ENCODE assay signal across 1 cellular context in the genomic region with DNA sequence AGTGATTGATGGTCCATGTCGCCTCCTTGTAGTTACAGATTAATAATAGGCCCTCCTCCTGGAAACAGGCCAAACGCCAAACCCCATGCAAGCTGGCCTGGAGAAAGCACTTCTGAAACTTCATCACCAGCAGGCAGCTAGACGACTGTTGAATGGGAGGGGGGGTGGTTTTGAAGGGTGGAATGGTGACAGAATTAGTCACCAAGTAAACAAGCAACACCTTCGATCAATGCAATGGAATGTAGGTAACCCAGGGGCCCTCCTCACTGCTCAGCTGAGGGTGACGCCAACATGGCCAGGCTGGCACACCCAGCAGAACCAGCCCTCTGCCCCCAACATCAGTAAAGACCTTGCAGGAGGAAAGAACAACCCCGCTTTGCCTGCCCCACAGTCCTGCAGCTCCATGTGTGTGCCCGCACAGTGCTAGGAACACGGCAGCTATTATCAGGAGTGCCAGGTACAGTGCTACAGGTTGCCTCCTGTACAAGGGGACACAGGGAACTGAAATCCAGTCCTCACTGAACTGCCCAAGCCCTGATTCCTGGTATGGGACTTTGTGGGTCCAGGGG.
TF ChIP-seq lines count a peak whose summit lies in the region.

No MANE protein-coding gene starts in this region.

TF ChIP-seq in HepG2, 621 proteins besides CTCF, POLR2A, EP300 and RAD21 (continued from another document and continues in another):
- TF ChIP-seq, protein P1, sequence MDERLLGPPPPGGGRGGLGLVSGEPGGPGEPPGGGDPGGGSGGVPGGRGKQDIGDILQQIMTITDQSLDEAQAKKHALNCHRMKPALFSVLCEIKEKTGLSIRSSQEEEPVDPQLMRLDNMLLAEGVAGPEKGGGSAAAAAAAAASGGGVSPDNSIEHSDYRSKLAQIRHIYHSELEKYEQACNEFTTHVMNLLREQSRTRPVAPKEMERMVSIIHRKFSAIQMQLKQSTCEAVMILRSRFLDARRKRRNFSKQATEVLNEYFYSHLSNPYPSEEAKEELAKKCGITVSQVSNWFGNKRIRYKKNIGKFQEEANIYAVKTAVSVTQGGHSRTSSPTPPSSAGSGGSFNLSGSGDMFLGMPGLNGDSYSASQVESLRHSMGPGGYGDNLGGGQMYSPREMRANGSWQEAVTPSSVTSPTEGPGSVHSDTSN (CRISPR knock-in tag; IDR thresholded peaks at IDR 0.05): peak; percentile 82
- peak; percentile 69 for TF ChIP-seq MIER2 (CRISPR knock-in tag; IDR thresholded peaks at IDR 0.05)
- TF ChIP-seq, protein P2, sequence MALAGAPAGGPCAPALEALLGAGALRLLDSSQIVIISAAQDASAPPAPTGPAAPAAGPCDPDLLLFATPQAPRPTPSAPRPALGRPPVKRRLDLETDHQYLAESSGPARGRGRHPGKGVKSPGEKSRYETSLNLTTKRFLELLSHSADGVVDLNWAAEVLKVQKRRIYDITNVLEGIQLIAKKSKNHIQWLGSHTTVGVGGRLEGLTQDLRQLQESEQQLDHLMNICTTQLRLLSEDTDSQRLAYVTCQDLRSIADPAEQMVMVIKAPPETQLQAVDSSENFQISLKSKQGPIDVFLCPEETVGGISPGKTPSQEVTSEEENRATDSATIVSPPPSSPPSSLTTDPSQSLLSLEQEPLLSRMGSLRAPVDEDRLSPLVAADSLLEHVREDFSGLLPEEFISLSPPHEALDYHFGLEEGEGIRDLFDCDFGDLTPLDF (CRISPR knock-in tag; IDR thresholded peaks at IDR 0.05): no peak
- no peak for TF ChIP-seq ZNF432 (CRISPR knock-in tag; IDR thresholded peaks at IDR 0.05; ENCODE audit: borderline replicate concordance)
- 0 out of 2 replicates have a peak, but pooled peaks have one; percentile 53 for TF ChIP-seq NAIF1 (CRISPR knock-in tag; IDR thresholded peaks at IDR 0.05; ENCODE audit: borderline replicate concordance)
- no peak for TF ChIP-seq ZFP36 (IDR thresholded peaks at IDR 0.05; ENCODE audit: borderline replicate concordance, low read depth, low read length, partially characterized antibody)
- TF ChIP-seq NR2C2 (CRISPR knock-in tag; IDR thresholded peaks at IDR 0.05; ENCODE audit: borderline replicate concordance): peak; percentile 65; the same call in 1 of the 2 replicates
- TF ChIP-seq NFATC3 (CRISPR knock-in tag; IDR thresholded peaks at IDR 0.05): no peak
- TF ChIP-seq, protein P3, sequence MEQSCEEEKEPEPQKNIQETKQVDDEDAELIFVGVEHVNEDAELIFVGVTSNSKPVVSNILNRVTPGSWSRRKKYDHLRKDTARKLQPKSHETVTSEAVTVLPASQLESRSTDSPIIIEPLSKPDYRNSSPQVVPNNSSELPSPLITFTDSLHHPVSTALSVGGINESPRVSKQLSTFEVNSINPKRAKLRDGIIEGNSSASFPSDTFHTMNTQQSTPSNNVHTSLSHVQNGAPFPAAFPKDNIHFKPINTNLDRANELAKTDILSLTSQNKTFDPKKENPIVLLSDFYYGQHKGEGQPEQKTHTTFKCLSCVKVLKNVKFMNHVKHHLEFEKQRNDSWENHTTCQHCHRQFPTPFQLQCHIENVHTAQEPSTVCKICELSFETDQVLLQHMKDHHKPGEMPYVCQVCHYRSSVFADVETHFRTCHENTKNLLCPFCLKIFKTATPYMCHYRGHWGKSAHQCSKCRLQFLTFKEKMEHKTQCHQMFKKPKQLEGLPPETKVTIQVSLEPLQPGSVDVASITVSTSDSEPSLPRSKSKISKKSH (CRISPR knock-in tag; IDR thresholded peaks at IDR 0.05; ENCODE audit: borderline replicate concordance): 0 out of 2 replicates have a peak, but pooled peaks have one; percentile 51
- TF ChIP-seq MED1 (CRISPR knock-in tag; IDR thresholded peaks at IDR 0.05): peak; percentile 77
- no peak; the same call in 1 of the 2 replicates for TF ChIP-seq HMG20B (CRISPR knock-in tag; conservative IDR thresholded peaks at IDR 0.05)
- TF ChIP-seq ZNF672 (CRISPR knock-in tag; IDR thresholded peaks at IDR 0.05): no peak
- TF ChIP-seq ZNF33B (CRISPR knock-in tag; IDR thresholded peaks at IDR 0.05): no peak
- peak; percentile 94; the same call in 1 of the 2 replicates for TF ChIP-seq FOXK1 (CRISPR knock-in tag; IDR thresholded peaks at IDR 0.05; ENCODE audit: borderline replicate concordance, low read depth)
- peak; percentile 78 for TF ChIP-seq ATF7 (IDR thresholded peaks at IDR 0.05)
- TF ChIP-seq ATF7 (CRISPR knock-in tag; IDR thresholded peaks at IDR 0.05): peak; percentile 91
- 0 out of 2 replicates have a peak, but pooled peaks have one; percentile 54 for TF ChIP-seq TOE1 (CRISPR knock-in tag; IDR thresholded peaks at IDR 0.05)
- peak; percentile 72; the same call in 1 of the 2 replicates for TF ChIP-seq ZNF746 (CRISPR knock-in tag; IDR thresholded peaks at IDR 0.05)
- TF ChIP-seq, protein P4, sequence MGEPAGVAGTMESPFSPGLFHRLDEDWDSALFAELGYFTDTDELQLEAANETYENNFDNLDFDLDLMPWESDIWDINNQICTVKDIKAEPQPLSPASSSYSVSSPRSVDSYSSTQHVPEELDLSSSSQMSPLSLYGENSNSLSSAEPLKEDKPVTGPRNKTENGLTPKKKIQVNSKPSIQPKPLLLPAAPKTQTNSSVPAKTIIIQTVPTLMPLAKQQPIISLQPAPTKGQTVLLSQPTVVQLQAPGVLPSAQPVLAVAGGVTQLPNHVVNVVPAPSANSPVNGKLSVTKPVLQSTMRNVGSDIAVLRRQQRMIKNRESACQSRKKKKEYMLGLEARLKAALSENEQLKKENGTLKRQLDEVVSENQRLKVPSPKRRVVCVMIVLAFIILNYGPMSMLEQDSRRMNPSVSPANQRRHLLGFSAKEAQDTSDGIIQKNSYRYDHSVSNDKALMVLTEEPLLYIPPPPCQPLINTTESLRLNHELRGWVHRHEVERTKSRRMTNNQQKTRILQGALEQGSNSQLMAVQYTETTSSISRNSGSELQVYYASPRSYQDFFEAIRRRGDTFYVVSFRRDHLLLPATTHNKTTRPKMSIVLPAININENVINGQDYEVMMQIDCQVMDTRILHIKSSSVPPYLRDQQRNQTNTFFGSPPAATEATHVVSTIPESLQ (CRISPR knock-in tag; conservative IDR thresholded peaks at IDR 0.05): peak; percentile 73; the same call in 1 of the 2 replicates
- TF ChIP-seq ZNF329 (CRISPR knock-in tag; IDR thresholded peaks at IDR 0.05; ENCODE audit: low read depth): no peak
- TF ChIP-seq MXD4 (CRISPR knock-in tag; IDR thresholded peaks at IDR 0.05): 0 out of 2 replicates have a peak, but pooled peaks have one; percentile 62
- no peak for TF ChIP-seq ISX (CRISPR knock-in tag; conservative IDR thresholded peaks at IDR 0.05)
- TF ChIP-seq SMARCC2 (IDR thresholded peaks at IDR 0.05): peak; percentile 90; the same call in 1 of the 2 replicates
- no peak for TF ChIP-seq FIP1L1 (IDR thresholded peaks at IDR 0.05; ENCODE audit: borderline replicate concordance, insufficient read depth, low read depth, low read length)
- TF ChIP-seq CHD4 (IDR thresholded peaks at IDR 0.05; ENCODE audit: borderline replicate concordance, low read length): no peak
- no peak for TF ChIP-seq ZNF772 (CRISPR knock-in tag; IDR thresholded peaks at IDR 0.05)
- peak; percentile 61 for TF ChIP-seq ZNF274 (CRISPR knock-in tag; IDR thresholded peaks at IDR 0.05)
- TF ChIP-seq GABPA (IDR thresholded peaks at IDR 0.05; ENCODE audit: low read depth, low read length): no peak
- TF ChIP-seq GABPA (CRISPR knock-in tag; IDR thresholded peaks at IDR 0.05; ENCODE audit: low read depth): peak; percentile 52; the same call in 1 of the 2 replicates
- no peak for TF ChIP-seq ZNF720 (CRISPR knock-in tag; IDR thresholded peaks at IDR 0.05)
- peak; percentile 71; the same call in 1 of the 2 replicates for TF ChIP-seq ZNF24 (IDR thresholded peaks at IDR 0.05)
- TF ChIP-seq ZBTB7B (CRISPR knock-in tag; IDR thresholded peaks at IDR 0.05): peak; percentile 54; the same call in 1 of the 2 replicates
- TF ChIP-seq, protein P5, sequence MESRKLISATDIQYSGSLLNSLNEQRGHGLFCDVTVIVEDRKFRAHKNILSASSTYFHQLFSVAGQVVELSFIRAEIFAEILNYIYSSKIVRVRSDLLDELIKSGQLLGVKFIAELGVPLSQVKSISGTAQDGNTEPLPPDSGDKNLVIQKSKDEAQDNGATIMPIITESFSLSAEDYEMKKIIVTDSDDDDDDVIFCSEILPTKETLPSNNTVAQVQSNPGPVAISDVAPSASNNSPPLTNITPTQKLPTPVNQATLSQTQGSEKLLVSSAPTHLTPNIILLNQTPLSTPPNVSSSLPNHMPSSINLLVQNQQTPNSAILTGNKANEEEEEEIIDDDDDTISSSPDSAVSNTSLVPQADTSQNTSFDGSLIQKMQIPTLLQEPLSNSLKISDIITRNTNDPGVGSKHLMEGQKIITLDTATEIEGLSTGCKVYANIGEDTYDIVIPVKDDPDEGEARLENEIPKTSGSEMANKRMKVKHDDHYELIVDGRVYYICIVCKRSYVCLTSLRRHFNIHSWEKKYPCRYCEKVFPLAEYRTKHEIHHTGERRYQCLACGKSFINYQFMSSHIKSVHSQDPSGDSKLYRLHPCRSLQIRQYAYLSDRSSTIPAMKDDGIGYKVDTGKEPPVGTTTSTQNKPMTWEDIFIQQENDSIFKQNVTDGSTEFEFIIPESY (CRISPR knock-in tag; IDR thresholded peaks at IDR 0.05): peak; percentile 82
- no peak for TF ChIP-seq MTA3 (CRISPR knock-in tag; IDR thresholded peaks at IDR 0.05)
- TF ChIP-seq, protein P6, sequence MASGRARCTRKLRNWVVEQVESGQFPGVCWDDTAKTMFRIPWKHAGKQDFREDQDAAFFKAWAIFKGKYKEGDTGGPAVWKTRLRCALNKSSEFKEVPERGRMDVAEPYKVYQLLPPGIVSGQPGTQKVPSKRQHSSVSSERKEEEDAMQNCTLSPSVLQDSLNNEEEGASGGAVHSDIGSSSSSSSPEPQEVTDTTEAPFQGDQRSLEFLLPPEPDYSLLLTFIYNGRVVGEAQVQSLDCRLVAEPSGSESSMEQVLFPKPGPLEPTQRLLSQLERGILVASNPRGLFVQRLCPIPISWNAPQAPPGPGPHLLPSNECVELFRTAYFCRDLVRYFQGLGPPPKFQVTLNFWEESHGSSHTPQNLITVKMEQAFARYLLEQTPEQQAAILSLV (CRISPR knock-in tag; IDR thresholded peaks at IDR 0.05; ENCODE audit: borderline replicate concordance): peak; percentile 88
- TF ChIP-seq, protein P7, sequence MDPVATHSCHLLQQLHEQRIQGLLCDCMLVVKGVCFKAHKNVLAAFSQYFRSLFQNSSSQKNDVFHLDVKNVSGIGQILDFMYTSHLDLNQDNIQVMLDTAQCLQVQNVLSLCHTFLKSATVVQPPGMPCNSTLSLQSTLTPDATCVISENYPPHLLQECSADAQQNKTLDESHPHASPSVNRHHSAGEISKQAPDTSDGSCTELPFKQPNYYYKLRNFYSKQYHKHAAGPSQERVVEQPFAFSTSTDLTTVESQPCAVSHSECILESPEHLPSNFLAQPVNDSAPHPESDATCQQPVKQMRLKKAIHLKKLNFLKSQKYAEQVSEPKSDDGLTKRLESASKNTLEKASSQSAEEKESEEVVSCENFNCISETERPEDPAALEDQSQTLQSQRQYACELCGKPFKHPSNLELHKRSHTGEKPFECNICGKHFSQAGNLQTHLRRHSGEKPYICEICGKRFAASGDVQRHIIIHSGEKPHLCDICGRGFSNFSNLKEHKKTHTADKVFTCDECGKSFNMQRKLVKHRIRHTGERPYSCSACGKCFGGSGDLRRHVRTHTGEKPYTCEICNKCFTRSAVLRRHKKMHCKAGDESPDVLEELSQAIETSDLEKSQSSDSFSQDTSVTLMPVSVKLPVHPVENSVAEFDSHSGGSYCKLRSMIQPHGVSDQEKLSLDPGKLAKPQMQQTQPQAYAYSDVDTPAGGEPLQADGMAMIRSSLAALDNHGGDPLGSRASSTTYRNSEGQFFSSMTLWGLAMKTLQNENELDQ (CRISPR knock-in tag; IDR thresholded peaks at IDR 0.05; ENCODE audit: borderline replicate concordance): no peak
- TF ChIP-seq ZBTB42 (CRISPR knock-in tag; IDR thresholded peaks at IDR 0.05): no peak
- peak; percentile 97 for TF ChIP-seq GATAD2A (CRISPR knock-in tag; IDR thresholded peaks at IDR 0.05)
- TF ChIP-seq, protein P8, sequence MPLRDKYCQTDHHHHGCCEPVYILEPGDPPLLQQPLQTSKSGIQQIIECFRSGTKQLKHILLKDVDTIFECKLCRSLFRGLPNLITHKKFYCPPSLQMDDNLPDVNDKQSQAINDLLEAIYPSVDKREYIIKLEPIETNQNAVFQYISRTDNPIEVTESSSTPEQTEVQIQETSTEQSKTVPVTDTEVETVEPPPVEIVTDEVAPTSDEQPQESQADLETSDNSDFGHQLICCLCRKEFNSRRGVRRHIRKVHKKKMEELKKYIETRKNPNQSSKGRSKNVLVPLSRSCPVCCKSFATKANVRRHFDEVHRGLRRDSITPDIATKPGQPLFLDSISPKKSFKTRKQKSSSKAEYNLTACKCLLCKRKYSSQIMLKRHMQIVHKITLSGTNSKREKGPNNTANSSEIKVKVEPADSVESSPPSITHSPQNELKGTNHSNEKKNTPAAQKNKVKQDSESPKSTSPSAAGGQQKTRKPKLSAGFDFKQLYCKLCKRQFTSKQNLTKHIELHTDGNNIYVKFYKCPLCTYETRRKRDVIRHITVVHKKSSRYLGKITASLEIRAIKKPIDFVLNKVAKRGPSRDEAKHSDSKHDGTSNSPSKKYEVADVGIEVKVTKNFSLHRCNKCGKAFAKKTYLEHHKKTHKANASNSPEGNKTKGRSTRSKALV (CRISPR knock-in tag; IDR thresholded peaks at IDR 0.05): 0 out of 2 replicates have a peak, but pooled peaks have one; percentile 63
- TF ChIP-seq ERF (CRISPR knock-in tag; IDR thresholded peaks at IDR 0.05): peak; percentile 85; the same call in 1 of the 2 replicates
- peak; percentile 99 for TF ChIP-seq JUNB (CRISPR knock-in tag; IDR thresholded peaks at IDR 0.05; ENCODE audit: borderline replicate concordance)
- TF ChIP-seq NRL (CRISPR knock-in tag; IDR thresholded peaks at IDR 0.05; ENCODE audit: borderline replicate concordance): peak; percentile 70; the same call in 1 of the 2 replicates
- no peak for TF ChIP-seq TCF12 (IDR thresholded peaks at IDR 0.05)
- peak; percentile 67; the same call in 1 of the 2 replicates for TF ChIP-seq TCF12 (CRISPR knock-in tag; IDR thresholded peaks at IDR 0.05)
